9 cellular contexts compared by ENCODE assay signal in the genomic region with DNA sequence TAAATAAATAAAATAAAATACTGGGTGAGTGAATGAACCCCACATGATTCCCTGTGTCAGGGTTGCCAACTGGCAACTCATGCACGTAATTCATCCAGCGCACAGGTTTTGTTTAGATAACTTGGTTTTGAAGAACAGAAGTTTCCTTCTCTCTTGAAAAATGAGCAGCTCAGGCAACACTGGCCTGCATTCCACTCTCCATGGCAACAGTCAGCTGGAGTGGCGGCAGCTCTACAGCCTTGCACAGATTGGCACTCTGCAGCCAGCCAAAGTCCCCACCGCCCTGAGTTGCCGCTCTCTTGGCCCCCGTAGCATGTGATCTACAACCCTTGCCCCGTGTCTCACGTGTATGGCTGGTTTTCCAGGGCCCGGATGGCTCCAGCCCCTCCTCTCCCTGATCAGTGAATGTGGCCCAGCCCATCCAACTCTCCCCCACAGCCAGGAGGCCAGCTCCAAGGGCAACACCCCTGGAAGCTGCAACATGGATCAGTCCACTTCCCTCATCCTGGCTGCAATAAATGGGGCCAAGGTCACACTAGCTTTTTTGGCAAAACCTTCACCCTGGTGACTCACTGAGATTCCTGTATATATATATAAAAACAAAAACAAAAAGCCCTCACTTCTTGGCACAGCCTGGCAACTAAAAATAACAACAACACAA. TPM values are rescaled to one million over a fixed set of nuclear protein-coding genes. Genes with fewer than 3 reads are reported as not detected.
A peak's percentile ranks its signal among the peaks of the same experiment; 100 is the strongest.
DNase-seq lines count a peak whose midpoint lies in the region; TF ChIP-seq lines count a peak whose summit lies in the region.
"Not testable (repeated sequence)": the region's sequence is repeated elsewhere in the genome, so short reads cannot be mapped to it uniquely, and the experiment has no call there.
"Had no signal": no experiment of that assay in that cellular context is flagged by ENCODE, and none has a peak within 500 bp of the region (broad histone marks: within the 10 kb centered on the region; RNA-seq: fewer than 3 reads in every experiment).

No MANE protein-coding gene starts in this region.

- H3K27ac ChIP-seq in C4-2B (peak overlapping the region; percentile 17), testis (peak overlapping the region; percentile 62 to 65)

- peaks cover 24% of the 10 kb centered on the region for H3K4me1 ChIP-seq in testis

- intact Hi-C loops in testis (cut with DNase I; ENCODE audit: low total_unique reads), result not testable (repeated sequence)

- H3K4me3 ChIP-seq in epithelial cell of proximal tubule (ENCODE audit: low read depth, low read length); testis: not testable (repeated sequence)

- not testable (repeated sequence) for TF ChIP-seq POLR2A in testis (IDR thresholded peaks at IDR 0.05)

- not testable (repeated sequence) for TF ChIP-seq CTCF in C4-2B (conservative IDR thresholded peaks at IDR 0.05); epithelial cell of proximal tubule (conservative IDR thresholded peaks at IDR 0.05; ENCODE audit: low read depth, low read length); testis (IDR thresholded peaks at IDR 0.05)

- H3K36me3 ChIP-seq in testis (ENCODE audit: low read depth, missing control alignments), result not testable (repeated sequence)

- DNase-seq in HS-27A (ENCODE audit: low read depth), result peak; percentile 86
- DNase-seq in NCI-H524 (lab: John Stamatoyannopoulos, UW), result peak; percentile 42 to 70
- peak in 42 of 56 donors; percentile 3 to 80 (median 37) for DNase-seq in amygdala (lab: John Stamatoyannopoulos, UW)
- DNase-seq in epithelial cell of proximal tubule (ENCODE audit: low read depth), result peak; percentile 72
- peak; percentile 78 for DNase-seq in islet precursor cell
- DNase-seq in occipital lobe (lab: John Stamatoyannopoulos, UW), result peak; percentile 43
- DNase-seq in testis, result peak; percentile 84

- WGBS in testis, 2 donors, result 23 to 44% methylated on average over 2 to 9 of the region's 9 CpGs

- not testable (repeated sequence) for H3K27me3 ChIP-seq in testis

- not testable (repeated sequence) for H3K9me3 ChIP-seq in testis

RNA-seq across cellular contexts. Expression of a gene that starts 11.1 kb away (rescaled TPM):
- total RNA-seq in epithelial cell of proximal tubule (not detected in 2 replicates), occipital lobe (not detected), testis (10 to 100 TPM; 19.1 to 37.6 TPM)
- polyA plus RNA-seq in testis (ENCODE audit: insufficient read depth, low read depth, low replicate concordance), result 55.6 TPM
- total RNA-seq: activated CD8-positive, alpha-beta memory T cell treated with anti-CD3 and anti-CD28 coated beads, Interleukin-2, amount 10 ng/mL, durations not matched to agents 7 days and 5 days had no signal

RNA-seq across cellular contexts. Expression of a gene that starts 56.2 kb away (rescaled TPM):
- 0.65 and 5.4 TPM in 2 replicates for total RNA-seq in epithelial cell of proximal tubule
- total RNA-seq in occipital lobe, result not detected
- total RNA-seq in testis, result 1 to 10 TPM; 4.6 to 9.0 TPM
- 6.3 TPM for polyA plus RNA-seq in testis (ENCODE audit: insufficient read depth, low read depth, low replicate concordance)

Comparison
In these comparisons a context has a peak if more than half of its experiments do, and no peak if none do; other contexts are left out.
1. RNA of a gene that starts 11.1 kb away (total RNA-seq): 19.1 to 37.6 TPM in testis; not detected in occipital lobe (single experiment) and not detected in epithelial cell of proximal tubule; every median in the first group is over 10 times any median in the second.
2. Peak in every context shown above with its lines, with median percentiles within 50 percentile points of each other: DNase-seq.